ENCODE assay signal across 12 cellular contexts in the genomic region with DNA sequence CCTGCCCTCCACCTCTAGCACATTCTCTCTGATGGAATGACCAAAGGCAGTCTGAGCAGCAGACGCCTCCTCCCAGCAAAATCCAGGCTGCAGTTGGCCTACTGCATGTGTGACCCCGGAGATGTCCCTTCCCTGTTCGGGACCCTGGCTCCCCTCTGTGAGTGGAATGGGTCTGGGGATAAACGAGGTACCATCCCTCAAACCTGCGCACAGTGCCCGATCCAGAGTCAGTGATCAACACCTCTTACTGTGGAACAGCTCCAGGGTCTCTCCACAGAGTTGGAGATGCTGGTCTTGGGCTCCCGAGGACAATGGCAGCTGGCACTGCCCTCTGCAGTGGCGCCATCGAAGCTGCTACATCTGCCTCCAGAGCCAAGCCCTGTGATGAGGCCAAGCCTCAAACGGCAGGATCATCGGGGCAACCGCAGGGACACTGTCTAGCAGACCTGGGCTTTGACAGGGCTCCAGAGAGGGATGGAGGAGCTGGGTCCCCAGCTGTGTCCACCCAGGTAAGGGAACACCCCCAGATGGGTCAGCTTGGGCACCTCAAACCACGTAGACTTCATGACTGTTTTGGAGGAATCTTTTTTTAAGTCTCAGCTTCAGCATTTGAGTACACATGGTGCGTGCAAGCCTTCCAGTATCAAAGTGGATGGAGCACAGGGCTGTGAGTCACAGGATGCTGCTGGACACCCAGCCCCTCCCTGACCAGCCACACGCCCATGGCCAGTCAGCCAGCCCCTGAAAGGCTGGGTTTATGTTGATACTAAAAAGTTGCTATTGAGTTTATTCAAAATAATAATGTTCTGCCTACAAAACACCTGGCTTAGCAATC. TPM values are rescaled to one million over a fixed set of nuclear protein-coding genes. Genes with fewer than 3 reads are reported as not detected.
DNase-seq lines count a peak whose midpoint lies in the region; ATAC-seq and TF ChIP-seq lines count a peak whose summit lies in the region.
"Had no signal": no experiment of that assay in that cellular context is flagged by ENCODE, and none has a peak within 500 bp of the region (broad histone marks: within the 10 kb centered on the region; RNA-seq: fewer than 3 reads in every experiment).

No MANE protein-coding gene starts in this region.

- peaks cover 6% of the 10 kb centered on the region for H3F3A ChIP-seq in SK-N-SH (replicated peaks; ENCODE audit: insufficient read depth)

- H3K9me3 ChIP-seq in SK-N-SH (no peaks in the 10 kb centered on the region), stomach (no peaks in the 10 kb centered on the region)
- H3K9me3 ChIP-seq: Peyer's patch had no signal

- H3K4me3 ChIP-seq in SK-N-SH (ENCODE audit: low read depth in 2 of 2, low read length in 1 of 2) (no peak overlapping the region), fibroblast of villous mesenchyme (ENCODE audit: low read depth, low read length) (no peak overlapping the region), stomach (no peak overlapping the region)
- H3K4me3 ChIP-seq: Peyer's patch had no signal

- no peak overlapping the region; a peak in 1 of 4 replicates for H3K27ac ChIP-seq in SK-N-SH (ENCODE audit: low read depth in 2 of 2, low read length in 1 of 2)
- no peak overlapping the region for H3K27ac ChIP-seq in stomach
- H3K27ac ChIP-seq: Peyer's patch had no signal

- H3K4me2 ChIP-seq in SK-N-SH, result no peak overlapping the region

- no peak for TF ChIP-seq POLR2A in stomach (IDR thresholded peaks at IDR 0.05)

- no peaks in the 10 kb centered on the region for H4K20me1 ChIP-seq in SK-N-SH (ENCODE audit: insufficient read depth)

- DNase-seq in GM04504 (ENCODE audit: low read depth) (peak; percentile 38), SK-N-SH (no peak), fibroblast of villous mesenchyme (ENCODE audit: low read depth) (peak; percentile 2), stomach (peak; percentile 16), cortex of kidney (lab: John Stamatoyannopoulos, UW) (no peak), amygdala (lab: John Stamatoyannopoulos, UW) (no peak)
- no peak for DNase-seq in activated CD4-positive, alpha-beta T cell treated with anti-CD3 and anti-CD28 coated beads, Interleukin-2, amount 50 U/mL, for 1 hour
- DNase-seq: activated CD4-positive, alpha-beta T cell treated with anti-CD3 and anti-CD28 coated beads, Interleukin-2, amount 10 ng/mL, durations not matched to agents 24 days and 14 days; naive thymus-derived CD4-positive, alpha-beta T cell; NCI-H446; Peyer's patch had no signal

- H3K27me3 ChIP-seq in SK-N-SH (ENCODE audit: insufficient read depth), result no peaks in the 10 kb centered on the region
- H3K27me3 ChIP-seq in stomach, result no peaks in the 10 kb centered on the region
- H3K27me3 ChIP-seq: Peyer's patch had no signal

- H3K36me3 ChIP-seq in SK-N-SH (replicated peaks in 1 of 2; ENCODE audit: control insufficient read depth in 1 of 2, insufficient read depth in 2 of 2, low read length in 1 of 2), result peaks cover 5 to 31% of the 10 kb centered on the region in 2 experiments
- peaks cover 21 to 76% (median 58%) of the 10 kb centered on the region in 4 donors for H3K36me3 ChIP-seq in stomach

- H3K9me2 ChIP-seq in SK-N-SH, result no peaks in the 10 kb centered on the region

- H2AFZ ChIP-seq in SK-N-SH (ENCODE audit: low read depth), result no peak overlapping the region

- TF ChIP-seq CTCF in SK-N-SH (IDR thresholded peaks at IDR 0.05) (no peak), fibroblast of villous mesenchyme (IDR thresholded peaks at IDR 0.05; ENCODE audit: insufficient read depth, low read depth, low read length) (no peak), stomach (IDR thresholded peaks at IDR 0.05) (no peak)

- peaks cover 0 to 4% of the 10 kb centered on the region in 2 experiments; a peak in 1 of 4 replicates for H3K4me1 ChIP-seq in SK-N-SH (ENCODE audit: control insufficient read depth in 1 of 2, insufficient read depth in 2 of 2, low read depth in 1 of 2, low read length in 1 of 2)
- H3K4me1 ChIP-seq in stomach, result no peaks in the 10 kb centered on the region
- H3K4me1 ChIP-seq: Peyer's patch had no signal

- H3K79me2 ChIP-seq in SK-N-SH (ENCODE audit: insufficient read depth), result no peaks in the 10 kb centered on the region

- no peak for TF ChIP-seq RAD21 in SK-N-SH (IDR thresholded peaks at IDR 0.05; ENCODE audit: low read length)

- POLR2A ChIA-PET in SK-N-SH (lab: Yijun Ruan, JAX), result no interaction called here

- no peak for ATAC-seq in GM19395 (IDR thresholded peaks at IDR 0.05; ENCODE audit: unreplicated experiment)
- ATAC-seq: naive thymus-derived CD4-positive, alpha-beta T cell had no signal

- no peak overlapping the region for H3K9ac ChIP-seq in SK-N-SH

- CTCF ChIA-PET in SK-N-SH (lab: Yijun Ruan, JAX), result no interaction called here

- intact Hi-C loops in stomach (cut with DNase I; ENCODE audit: low total_unique reads), result no loop called here

- 84% methylated on average over 9 of the region's 15 CpGs for WGBS in SK-N-SH (ENCODE audit: low lambda C conversion rate)
- 86 to 93% (median 92%) methylated on average over 11 to 15 of the region's 15 CpGs for WGBS in stomach, 5 donors

- TF ChIP-seq EP300 in SK-N-SH (IDR thresholded peaks at IDR 0.05; ENCODE audit: borderline replicate concordance in 1 of 2, low read depth in 1 of 2, low read length in 1 of 2) (no peak), stomach (IDR thresholded peaks at IDR 0.05) (no peak)

TF ChIP-seq in SK-N-SH, 30 proteins besides CTCF, POLR2A, EP300 and RAD21:
- 0 out of 2 replicates have a peak, but pooled peaks have one; percentile 6 for TF ChIP-seq FOSL2 (IDR thresholded peaks at IDR 0.05; ENCODE audit: borderline replicate concordance, low read depth)
- no peak for TF ChIP-seq USF1 (IDR thresholded peaks at IDR 0.05; ENCODE audit: borderline replicate concordance, low read depth)
- TF ChIP-seq TCF12 (IDR thresholded peaks at IDR 0.05), result no peak
- no peak for TF ChIP-seq NFIC (IDR thresholded peaks at IDR 0.05; ENCODE audit: borderline replicate concordance)
- no peak for TF ChIP-seq JUND (IDR thresholded peaks at IDR 0.05)

RNA-seq across cellular contexts. Expression of gene MED10, which starts 13.0 kb away (rescaled TPM):
- polyA plus RNA-seq in SK-N-SH (2012; rRNA removed), result 68.8 and 75.9 TPM in 2 replicates
- 69.7 and 85.3 TPM in 2 replicates for polyA plus RNA-seq in SK-N-SH (2012; cell fraction: cytosol; rRNA removed)
- polyA plus RNA-seq in SK-N-SH (2012; cell fraction: nucleus; rRNA removed), result 70.9 and 88.1 TPM in 2 replicates
- 8.6 and 9.3 TPM in 2 replicates for total RNA-seq in fibroblast of villous mesenchyme
- 100 to 1,000 TPM in 1 of 5 donors, 10 to 100 TPM in 4; 17.5 to 104 (median 25.2) TPM for total RNA-seq in stomach
- polyA plus RNA-seq in stomach, result 10 to 100 TPM; 34.2 to 49.5 (median 34.4) TPM

Comparison
In these comparisons a context has a peak if more than half of its experiments do, and no peak if none do; other contexts are left out.
1. DNase-seq: peak in GM04504 (single experiment), fibroblast of villous mesenchyme (single experiment) and stomach (single experiment); none in SK-N-SH (single experiment), cortex of kidney (single experiment), activated CD4-positive, alpha-beta T cell treated with anti-CD3 and anti-CD28 coated beads, Interleukin-2, amount 50 U/mL, for 1 hour (single experiment) and amygdala (0 of 56).